ENCODE assay signal across 25 cellular contexts in genomic region chr14:94562941-94563883, GRCh38. TPM values are rescaled to one million over a fixed set of nuclear protein-coding genes. Genes with fewer than 3 reads are reported as not detected.
"Had no signal": no experiment of that assay in that cellular context is flagged by ENCODE, and none has a peak within 500 bp of the region (broad histone marks: within the 10 kb centered on the region; RNA-seq: fewer than 3 reads in every experiment).

No MANE protein-coding gene starts in this region.

- H3K36me3 ChIP-seq: adrenal gland, breast epithelium, colonic mucosa, heart right ventricle, left lung, sigmoid colon, thyroid gland had no signal

- ATAC-seq: activated T-helper 17 cell treated with anti-CD3 and anti-CD28 coated beads, Interleukin-2, amount 50 U/mL, for 72 hours; heart right ventricle; left lung had no signal

- H3K4me3 ChIP-seq: adrenal gland, breast epithelium, colonic mucosa, heart right ventricle, left lung, sigmoid colon, smooth muscle cell, thyroid gland had no signal

- H3K9me3 Mint-ChIP-seq: activated T-cell treated with anti-CD3 and anti-CD28 coated beads, Interleukin-2, amount 50 U/mL, for 24 hours; nephron had no signal

- H3K27me3 ChIP-seq: adrenal gland, breast epithelium, colonic mucosa, left lung, sigmoid colon, thyroid gland had no signal

- H3K27ac Mint-ChIP-seq: activated naive CD8-positive, alpha-beta T cell; activated T-cell treated with anti-CD3 and anti-CD28 coated beads, Interleukin-2, amount 50 U/mL, for 24 hours; activated T-helper 17 cell treated with anti-CD3 and anti-CD28 coated beads, Interleukin-2, amount 50 U/mL, for 72 hours; nephron had no signal

- H3K4me2 ChIP-seq: smooth muscle cell had no signal

- H3K4me3 Mint-ChIP-seq: activated naive CD8-positive, alpha-beta T cell; activated T-cell treated with anti-CD3 and anti-CD28 coated beads, Interleukin-2, amount 50 U/mL, for 24 hours; activated T-helper 17 cell treated with anti-CD3 and anti-CD28 coated beads, Interleukin-2, amount 50 U/mL, for 72 hours; nephron had no signal

- H3K4me1 ChIP-seq: adrenal gland, breast epithelium, colonic mucosa, heart right ventricle, left lung, sigmoid colon, thyroid gland had no signal

- H3K9me3 ChIP-seq: adrenal gland, breast epithelium, colonic mucosa, heart right ventricle, left lung, sigmoid colon, thyroid gland had no signal

- H3K4me1 Mint-ChIP-seq: activated T-helper 17 cell treated with anti-CD3 and anti-CD28 coated beads, Interleukin-2, amount 50 U/mL, for 72 hours; nephron had no signal

- H3K36me3 Mint-ChIP-seq: activated naive CD8-positive, alpha-beta T cell had no signal

- DNase-seq: activated CD4-positive, alpha-beta T cell treated with anti-CD3 and anti-CD28 coated beads for 1 hour; activated CD8-positive, alpha-beta memory T cell treated with anti-CD3 and anti-CD28 coated beads for 24 hours; activated CD8-positive, alpha-beta memory T cell treated with anti-CD3 and anti-CD28 coated beads, Interleukin-2, amount 50 U/mL, for 4 hours; activated naive CD4-positive, alpha-beta T cell; activated T-cell treated with anti-CD3 and anti-CD28 coated beads, Interleukin-2, amount 50 U/mL, for 24 hours; adrenal gland; colonic mucosa; heart right ventricle; kidney; sigmoid colon; stimulated activated CD4-positive, alpha-beta T cell treated with anti-CD3 and anti-CD28 coated beads, Interleukin-4, amount 100 ng/mL, for 1 hour; stimulated activated naive CD4-positive, alpha-beta T cell treated with Interleukin-2 at 50 U/mL for 16 hours; T-helper 1 cell; thyroid gland had no signal

- H3K27ac ChIP-seq: adrenal gland, breast epithelium, colonic mucosa, heart right ventricle, left lung, sigmoid colon, thyroid gland had no signal

RNA-seq across cellular contexts. Expression of gene SERPINA4, which starts 2.0 kb away (rescaled TPM):
- total RNA-seq: activated T-helper 17 cell treated with anti-CD3 and anti-CD28 coated beads, Interleukin-2, amount 50 U/mL, for 72 hours; astrocyte; breast epithelium; epithelial cell of proximal tubule; fibroblast of villous mesenchyme; heart right ventricle; left lung; sigmoid colon; smooth muscle cell; subcutaneous adipose tissue; thyroid gland; urinary bladder had no signal
- polyA plus RNA-seq: adrenal gland, heart right ventricle, sigmoid colon, smooth muscle cell, urinary bladder had no signal

RNA-seq across cellular contexts. Expression of gene SERPINA5, which starts 18.0 kb away (rescaled TPM):
- total RNA-seq: activated T-helper 17 cell treated with anti-CD3 and anti-CD28 coated beads, Interleukin-2, amount 50 U/mL, for 72 hours; fibroblast of villous mesenchyme had no signal

RNA-seq across cellular contexts. Expression of gene SERPINA3, which starts 49.0 kb away (rescaled TPM):
- total RNA-seq: activated T-helper 17 cell treated with anti-CD3 and anti-CD28 coated beads, Interleukin-2, amount 50 U/mL, for 72 hours; fibroblast of villous mesenchyme had no signal

RNA-seq across cellular contexts. Expression of gene SERPINA12, which starts 53.9 kb away (rescaled TPM):
- total RNA-seq: activated T-helper 17 cell treated with anti-CD3 and anti-CD28 coated beads, Interleukin-2, amount 50 U/mL, for 72 hours; adrenal gland; astrocyte; breast epithelium; colonic mucosa; epithelial cell of proximal tubule; fibroblast of villous mesenchyme; heart right ventricle; kidney; left lung; sigmoid colon; smooth muscle cell; subcutaneous adipose tissue; thyroid gland; urinary bladder had no signal
- polyA plus RNA-seq: adrenal gland, heart right ventricle, sigmoid colon, smooth muscle cell, urinary bladder had no signal
